ENCODE assay signal across 1 cellular context in the genomic region with DNA sequence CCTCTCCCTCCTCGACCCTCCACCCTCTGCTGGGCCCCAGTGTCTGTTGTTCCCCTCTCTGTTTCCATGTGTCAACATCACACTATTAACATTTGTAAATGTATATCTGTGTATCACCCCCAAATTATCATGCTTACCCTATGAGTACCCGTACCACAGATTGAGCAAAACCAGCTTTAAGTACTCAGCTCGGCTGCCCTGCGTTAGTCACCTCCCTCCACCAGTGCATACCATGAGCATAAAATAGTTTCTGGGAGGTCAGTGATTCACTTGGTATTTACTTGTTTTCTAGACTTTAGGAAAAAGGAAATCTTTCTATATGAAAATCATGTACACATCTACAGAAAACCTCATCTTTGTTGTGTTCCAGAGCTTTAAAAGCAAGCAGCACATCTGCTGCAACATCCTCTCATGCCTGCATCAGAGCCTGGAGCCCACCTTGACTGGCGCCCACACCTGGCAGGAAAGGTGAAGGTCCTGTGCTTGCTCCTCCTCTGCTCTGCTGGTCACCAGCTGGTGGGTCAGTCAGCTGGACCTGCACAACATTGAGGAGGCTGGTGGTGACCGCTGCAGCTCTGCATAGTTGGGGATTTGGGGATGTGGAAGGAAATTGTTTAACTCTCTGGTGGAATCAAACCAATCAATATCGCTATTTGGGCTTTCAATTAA.
TF ChIP-seq lines count a peak whose summit lies in the region.

No MANE protein-coding gene starts in this region.

TF ChIP-seq in HepG2, 621 proteins besides CTCF, POLR2A, EP300 and RAD21 (continued from another document and continues in another):
- TF ChIP-seq, protein P1, sequence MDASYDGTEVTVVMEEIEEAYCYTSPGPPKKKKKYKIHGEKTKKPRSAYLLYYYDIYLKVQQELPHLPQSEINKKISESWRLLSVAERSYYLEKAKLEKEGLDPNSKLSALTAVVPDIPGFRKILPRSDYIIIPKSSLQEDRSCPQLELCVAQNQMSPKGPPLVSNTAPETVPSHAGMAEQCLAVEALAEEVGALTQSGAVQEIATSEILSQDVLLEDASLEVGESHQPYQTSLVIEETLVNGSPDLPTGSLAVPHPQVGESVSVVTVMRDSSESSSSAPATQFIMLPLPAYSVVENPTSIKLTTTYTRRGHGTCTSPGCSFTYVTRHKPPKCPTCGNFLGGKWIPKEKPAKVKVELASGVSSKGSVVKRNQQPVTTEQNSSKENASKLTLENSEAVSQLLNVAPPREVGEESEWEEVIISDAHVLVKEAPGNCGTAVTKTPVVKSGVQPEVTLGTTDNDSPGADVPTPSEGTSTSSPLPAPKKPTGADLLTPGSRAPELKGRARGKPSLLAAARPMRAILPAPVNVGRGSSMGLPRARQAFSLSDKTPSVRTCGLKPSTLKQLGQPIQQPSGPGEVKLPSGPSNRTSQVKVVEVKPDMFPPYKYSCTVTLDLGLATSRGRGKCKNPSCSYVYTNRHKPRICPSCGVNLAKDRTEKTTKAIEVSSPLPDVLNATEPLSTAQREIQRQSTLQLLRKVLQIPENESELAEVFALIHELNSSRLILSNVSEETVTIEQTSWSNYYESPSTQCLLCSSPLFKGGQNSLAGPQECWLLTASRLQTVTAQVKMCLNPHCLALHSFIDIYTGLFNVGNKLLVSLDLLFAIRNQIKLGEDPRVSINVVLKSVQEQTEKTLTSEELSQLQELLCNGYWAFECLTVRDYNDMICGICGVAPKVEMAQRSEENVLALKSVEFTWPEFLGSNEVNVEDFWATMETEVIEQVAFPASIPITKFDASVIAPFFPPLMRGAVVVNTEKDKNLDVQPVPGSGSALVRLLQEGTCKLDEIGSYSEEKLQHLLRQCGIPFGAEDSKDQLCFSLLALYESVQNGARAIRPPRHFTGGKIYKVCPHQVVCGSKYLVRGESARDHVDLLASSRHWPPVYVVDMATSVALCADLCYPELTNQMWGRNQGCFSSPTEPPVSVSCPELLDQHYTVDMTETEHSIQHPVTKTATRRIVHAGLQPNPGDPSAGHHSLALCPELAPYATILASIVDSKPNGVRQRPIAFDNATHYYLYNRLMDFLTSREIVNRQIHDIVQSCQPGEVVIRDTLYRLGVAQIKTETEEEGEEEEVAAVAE (CRISPR knock-in tag; IDR thresholded peaks at IDR 0.05; ENCODE audit: borderline replicate concordance) = no peak
- TF ChIP-seq SNAI1 (CRISPR knock-in tag; IDR thresholded peaks at IDR 0.05; ENCODE audit: borderline replicate concordance) (no peak), JUND (CRISPR knock-in tag; IDR thresholded peaks at IDR 0.05) (no peak), BHLHE40 (IDR thresholded peaks at IDR 0.05; ENCODE audit: low read length) (no peak), ZNF614 (CRISPR knock-in tag; IDR thresholded peaks at IDR 0.05; ENCODE audit: borderline replicate concordance) (no peak), SMARCC2 (IDR thresholded peaks at IDR 0.05) (no peak), STAG1 (CRISPR knock-in tag; IDR thresholded peaks at IDR 0.05) (peak; percentile 74), ZNF605 (CRISPR knock-in tag; IDR thresholded peaks at IDR 0.05) (no peak), RCOR2 (CRISPR knock-in tag; IDR thresholded peaks at IDR 0.05) (peak; percentile 14; the same call in 1 of the 2 replicates), RFX5 (IDR thresholded peaks at IDR 0.05; ENCODE audit: low read depth, low read length) (no peak), HOXA7 (CRISPR knock-in tag; IDR thresholded peaks at IDR 0.05) (no peak), ETV5 (CRISPR knock-in tag; IDR thresholded peaks at IDR 0.05; ENCODE audit: borderline replicate concordance) (peak; percentile 7; the same call in 1 of the 2 replicates), MYC (CRISPR knock-in tag; IDR thresholded peaks at IDR 0.05; ENCODE audit: borderline replicate concordance) (no peak; the same call in 1 of the 2 replicates), FOXK2 (IDR thresholded peaks at IDR 0.05) (no peak), SP5 (CRISPR knock-in tag; IDR thresholded peaks at IDR 0.05; ENCODE audit: borderline replicate concordance, low read depth) (0 out of 2 replicates have a peak, but pooled peaks have one; percentile 17), ZNF567 (CRISPR knock-in tag; IDR thresholded peaks at IDR 0.05; ENCODE audit: borderline replicate concordance) (no peak), ZNF331 (CRISPR knock-in tag; IDR thresholded peaks at IDR 0.05) (peak; percentile 47; the same call in 1 of the 2 replicates), ZNF350 (CRISPR knock-in tag; IDR thresholded peaks at IDR 0.05; ENCODE audit: borderline replicate concordance, low read depth) (peak; percentile 36; the same call in 1 of the 2 replicates), TBX2 (CRISPR knock-in tag; IDR thresholded peaks at IDR 0.05; ENCODE audit: borderline replicate concordance) (peak; percentile 47; the same call in 1 of the 2 replicates), NR2C2 (CRISPR knock-in tag; IDR thresholded peaks at IDR 0.05; ENCODE audit: borderline replicate concordance) (no peak), SMC3 (IDR thresholded peaks at IDR 0.05; ENCODE audit: low read length) (peak; percentile 18; the same call in 1 of the 2 replicates), MTA1 (CRISPR knock-in tag; IDR thresholded peaks at IDR 0.05; ENCODE audit: borderline replicate concordance) (no peak), ZMYM3 (CRISPR knock-in tag; IDR thresholded peaks at IDR 0.05) (no peak), ZBTB7B (CRISPR knock-in tag; IDR thresholded peaks at IDR 0.05) (peak; percentile 46; the same call in 1 of the 2 replicates), RARG (CRISPR knock-in tag; IDR thresholded peaks at IDR 0.05; ENCODE audit: low read depth) (no peak), ZNF883 (CRISPR knock-in tag; IDR thresholded peaks at IDR 0.05; ENCODE audit: not compliant biosample characterization) (no peak), ZFP62 (CRISPR knock-in tag; IDR thresholded peaks at IDR 0.05) (no peak), NPAS2 (CRISPR knock-in tag; IDR thresholded peaks at IDR 0.05; ENCODE audit: borderline replicate concordance) (no peak), NR2F6 (IDR thresholded peaks at IDR 0.05) (no peak), NR2F6 (CRISPR knock-in tag; IDR thresholded peaks at IDR 0.05) (peak; percentile 53; the same call in 1 of the 2 replicates)
- TF ChIP-seq, protein P2, sequence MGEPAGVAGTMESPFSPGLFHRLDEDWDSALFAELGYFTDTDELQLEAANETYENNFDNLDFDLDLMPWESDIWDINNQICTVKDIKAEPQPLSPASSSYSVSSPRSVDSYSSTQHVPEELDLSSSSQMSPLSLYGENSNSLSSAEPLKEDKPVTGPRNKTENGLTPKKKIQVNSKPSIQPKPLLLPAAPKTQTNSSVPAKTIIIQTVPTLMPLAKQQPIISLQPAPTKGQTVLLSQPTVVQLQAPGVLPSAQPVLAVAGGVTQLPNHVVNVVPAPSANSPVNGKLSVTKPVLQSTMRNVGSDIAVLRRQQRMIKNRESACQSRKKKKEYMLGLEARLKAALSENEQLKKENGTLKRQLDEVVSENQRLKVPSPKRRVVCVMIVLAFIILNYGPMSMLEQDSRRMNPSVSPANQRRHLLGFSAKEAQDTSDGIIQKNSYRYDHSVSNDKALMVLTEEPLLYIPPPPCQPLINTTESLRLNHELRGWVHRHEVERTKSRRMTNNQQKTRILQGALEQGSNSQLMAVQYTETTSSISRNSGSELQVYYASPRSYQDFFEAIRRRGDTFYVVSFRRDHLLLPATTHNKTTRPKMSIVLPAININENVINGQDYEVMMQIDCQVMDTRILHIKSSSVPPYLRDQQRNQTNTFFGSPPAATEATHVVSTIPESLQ (CRISPR knock-in tag; conservative IDR thresholded peaks at IDR 0.05) = no peak
- TF ChIP-seq, protein P3, sequence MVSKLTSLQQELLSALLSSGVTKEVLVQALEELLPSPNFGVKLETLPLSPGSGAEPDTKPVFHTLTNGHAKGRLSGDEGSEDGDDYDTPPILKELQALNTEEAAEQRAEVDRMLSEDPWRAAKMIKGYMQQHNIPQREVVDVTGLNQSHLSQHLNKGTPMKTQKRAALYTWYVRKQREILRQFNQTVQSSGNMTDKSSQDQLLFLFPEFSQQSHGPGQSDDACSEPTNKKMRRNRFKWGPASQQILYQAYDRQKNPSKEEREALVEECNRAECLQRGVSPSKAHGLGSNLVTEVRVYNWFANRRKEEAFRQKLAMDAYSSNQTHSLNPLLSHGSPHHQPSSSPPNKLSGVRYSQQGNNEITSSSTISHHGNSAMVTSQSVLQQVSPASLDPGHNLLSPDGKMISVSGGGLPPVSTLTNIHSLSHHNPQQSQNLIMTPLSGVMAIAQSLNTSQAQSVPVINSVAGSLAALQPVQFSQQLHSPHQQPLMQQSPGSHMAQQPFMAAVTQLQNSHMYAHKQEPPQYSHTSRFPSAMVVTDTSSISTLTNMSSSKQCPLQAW (CRISPR knock-in tag; IDR thresholded peaks at IDR 0.05) = no peak
- TF ChIP-seq, protein P4, sequence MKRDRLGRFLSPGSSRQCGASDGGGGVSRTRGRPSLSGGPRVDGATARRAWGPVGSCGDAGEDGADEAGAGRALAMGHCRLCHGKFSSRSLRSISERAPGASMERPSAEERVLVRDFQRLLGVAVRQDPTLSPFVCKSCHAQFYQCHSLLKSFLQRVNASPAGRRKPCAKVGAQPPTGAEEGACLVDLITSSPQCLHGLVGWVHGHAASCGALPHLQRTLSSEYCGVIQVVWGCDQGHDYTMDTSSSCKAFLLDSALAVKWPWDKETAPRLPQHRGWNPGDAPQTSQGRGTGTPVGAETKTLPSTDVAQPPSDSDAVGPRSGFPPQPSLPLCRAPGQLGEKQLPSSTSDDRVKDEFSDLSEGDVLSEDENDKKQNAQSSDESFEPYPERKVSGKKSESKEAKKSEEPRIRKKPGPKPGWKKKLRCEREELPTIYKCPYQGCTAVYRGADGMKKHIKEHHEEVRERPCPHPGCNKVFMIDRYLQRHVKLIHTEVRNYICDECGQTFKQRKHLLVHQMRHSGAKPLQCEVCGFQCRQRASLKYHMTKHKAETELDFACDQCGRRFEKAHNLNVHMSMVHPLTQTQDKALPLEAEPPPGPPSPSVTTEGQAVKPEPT (CRISPR knock-in tag; IDR thresholded peaks at IDR 0.05; ENCODE audit: low read depth) = no peak
- TF ChIP-seq, protein P5, sequence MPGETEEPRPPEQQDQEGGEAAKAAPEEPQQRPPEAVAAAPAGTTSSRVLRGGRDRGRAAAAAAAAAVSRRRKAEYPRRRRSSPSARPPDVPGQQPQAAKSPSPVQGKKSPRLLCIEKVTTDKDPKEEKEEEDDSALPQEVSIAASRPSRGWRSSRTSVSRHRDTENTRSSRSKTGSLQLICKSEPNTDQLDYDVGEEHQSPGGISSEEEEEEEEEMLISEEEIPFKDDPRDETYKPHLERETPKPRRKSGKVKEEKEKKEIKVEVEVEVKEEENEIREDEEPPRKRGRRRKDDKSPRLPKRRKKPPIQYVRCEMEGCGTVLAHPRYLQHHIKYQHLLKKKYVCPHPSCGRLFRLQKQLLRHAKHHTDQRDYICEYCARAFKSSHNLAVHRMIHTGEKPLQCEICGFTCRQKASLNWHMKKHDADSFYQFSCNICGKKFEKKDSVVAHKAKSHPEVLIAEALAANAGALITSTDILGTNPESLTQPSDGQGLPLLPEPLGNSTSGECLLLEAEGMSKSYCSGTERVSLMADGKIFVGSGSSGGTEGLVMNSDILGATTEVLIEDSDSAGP (CRISPR knock-in tag; IDR thresholded peaks at IDR 0.05; ENCODE audit: borderline replicate concordance) = peak; percentile 44; the same call in 1 of the 2 replicates
- TF ChIP-seq, protein P6, sequence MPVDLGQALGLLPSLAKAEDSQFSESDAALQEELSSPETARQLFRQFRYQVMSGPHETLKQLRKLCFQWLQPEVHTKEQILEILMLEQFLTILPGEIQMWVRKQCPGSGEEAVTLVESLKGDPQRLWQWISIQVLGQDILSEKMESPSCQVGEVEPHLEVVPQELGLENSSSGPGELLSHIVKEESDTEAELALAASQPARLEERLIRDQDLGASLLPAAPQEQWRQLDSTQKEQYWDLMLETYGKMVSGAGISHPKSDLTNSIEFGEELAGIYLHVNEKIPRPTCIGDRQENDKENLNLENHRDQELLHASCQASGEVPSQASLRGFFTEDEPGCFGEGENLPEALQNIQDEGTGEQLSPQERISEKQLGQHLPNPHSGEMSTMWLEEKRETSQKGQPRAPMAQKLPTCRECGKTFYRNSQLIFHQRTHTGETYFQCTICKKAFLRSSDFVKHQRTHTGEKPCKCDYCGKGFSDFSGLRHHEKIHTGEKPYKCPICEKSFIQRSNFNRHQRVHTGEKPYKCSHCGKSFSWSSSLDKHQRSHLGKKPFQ (CRISPR knock-in tag; IDR thresholded peaks at IDR 0.05; ENCODE audit: insufficient replicate concordance) = no peak
- TF ChIP-seq, protein P7, sequence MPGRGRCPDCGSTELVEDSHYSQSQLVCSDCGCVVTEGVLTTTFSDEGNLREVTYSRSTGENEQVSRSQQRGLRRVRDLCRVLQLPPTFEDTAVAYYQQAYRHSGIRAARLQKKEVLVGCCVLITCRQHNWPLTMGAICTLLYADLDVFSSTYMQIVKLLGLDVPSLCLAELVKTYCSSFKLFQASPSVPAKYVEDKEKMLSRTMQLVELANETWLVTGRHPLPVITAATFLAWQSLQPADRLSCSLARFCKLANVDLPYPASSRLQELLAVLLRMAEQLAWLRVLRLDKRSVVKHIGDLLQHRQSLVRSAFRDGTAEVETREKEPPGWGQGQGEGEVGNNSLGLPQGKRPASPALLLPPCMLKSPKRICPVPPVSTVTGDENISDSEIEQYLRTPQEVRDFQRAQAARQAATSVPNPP (CRISPR knock-in tag; IDR thresholded peaks at IDR 0.05) = no peak
- TF ChIP-seq, protein P8, sequence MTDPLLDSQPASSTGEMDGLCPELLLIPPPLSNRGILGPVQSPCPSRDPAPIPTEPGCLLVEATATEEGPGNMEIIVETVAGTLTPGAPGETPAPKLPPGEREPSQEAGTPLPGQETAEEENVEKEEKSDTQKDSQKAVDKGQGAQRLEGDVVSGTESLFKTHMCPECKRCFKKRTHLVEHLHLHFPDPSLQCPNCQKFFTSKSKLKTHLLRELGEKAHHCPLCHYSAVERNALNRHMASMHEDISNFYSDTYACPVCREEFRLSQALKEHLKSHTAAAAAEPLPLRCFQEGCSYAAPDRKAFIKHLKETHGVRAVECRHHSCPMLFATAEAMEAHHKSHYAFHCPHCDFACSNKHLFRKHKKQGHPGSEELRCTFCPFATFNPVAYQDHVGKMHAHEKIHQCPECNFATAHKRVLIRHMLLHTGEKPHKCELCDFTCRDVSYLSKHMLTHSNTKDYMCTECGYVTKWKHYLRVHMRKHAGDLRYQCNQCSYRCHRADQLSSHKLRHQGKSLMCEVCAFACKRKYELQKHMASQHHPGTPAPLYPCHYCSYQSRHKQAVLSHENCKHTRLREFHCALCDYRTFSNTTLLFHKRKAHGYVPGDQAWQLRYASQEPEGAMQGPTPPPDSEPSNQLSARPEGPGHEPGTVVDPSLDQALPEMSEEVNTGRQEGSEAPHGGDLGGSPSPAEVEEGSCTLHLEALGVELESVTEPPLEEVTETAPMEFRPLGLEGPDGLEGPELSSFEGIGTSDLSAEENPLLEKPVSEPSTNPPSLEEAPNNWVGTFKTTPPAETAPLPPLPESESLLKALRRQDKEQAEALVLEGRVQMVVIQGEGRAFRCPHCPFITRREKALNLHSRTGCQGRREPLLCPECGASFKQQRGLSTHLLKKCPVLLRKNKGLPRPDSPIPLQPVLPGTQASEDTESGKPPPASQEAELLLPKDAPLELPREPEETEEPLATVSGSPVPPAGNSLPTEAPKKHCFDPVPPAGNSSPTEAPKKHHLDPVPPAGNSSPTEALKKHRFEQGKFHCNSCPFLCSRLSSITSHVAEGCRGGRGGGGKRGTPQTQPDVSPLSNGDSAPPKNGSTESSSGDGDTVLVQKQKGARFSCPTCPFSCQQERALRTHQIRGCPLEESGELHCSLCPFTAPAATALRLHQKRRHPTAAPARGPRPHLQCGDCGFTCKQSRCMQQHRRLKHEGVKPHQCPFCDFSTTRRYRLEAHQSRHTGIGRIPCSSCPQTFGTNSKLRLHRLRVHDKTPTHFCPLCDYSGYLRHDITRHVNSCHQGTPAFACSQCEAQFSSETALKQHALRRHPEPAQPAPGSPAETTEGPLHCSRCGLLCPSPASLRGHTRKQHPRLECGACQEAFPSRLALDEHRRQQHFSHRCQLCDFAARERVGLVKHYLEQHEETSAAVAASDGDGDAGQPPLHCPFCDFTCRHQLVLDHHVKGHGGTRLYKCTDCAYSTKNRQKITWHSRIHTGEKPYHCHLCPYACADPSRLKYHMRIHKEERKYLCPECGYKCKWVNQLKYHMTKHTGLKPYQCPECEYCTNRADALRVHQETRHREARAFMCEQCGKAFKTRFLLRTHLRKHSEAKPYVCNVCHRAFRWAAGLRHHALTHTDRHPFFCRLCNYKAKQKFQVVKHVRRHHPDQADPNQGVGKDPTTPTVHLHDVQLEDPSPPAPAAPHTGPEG (CRISPR knock-in tag; IDR thresholded peaks at IDR 0.05) = no peak
